In the genomic region with DNA sequence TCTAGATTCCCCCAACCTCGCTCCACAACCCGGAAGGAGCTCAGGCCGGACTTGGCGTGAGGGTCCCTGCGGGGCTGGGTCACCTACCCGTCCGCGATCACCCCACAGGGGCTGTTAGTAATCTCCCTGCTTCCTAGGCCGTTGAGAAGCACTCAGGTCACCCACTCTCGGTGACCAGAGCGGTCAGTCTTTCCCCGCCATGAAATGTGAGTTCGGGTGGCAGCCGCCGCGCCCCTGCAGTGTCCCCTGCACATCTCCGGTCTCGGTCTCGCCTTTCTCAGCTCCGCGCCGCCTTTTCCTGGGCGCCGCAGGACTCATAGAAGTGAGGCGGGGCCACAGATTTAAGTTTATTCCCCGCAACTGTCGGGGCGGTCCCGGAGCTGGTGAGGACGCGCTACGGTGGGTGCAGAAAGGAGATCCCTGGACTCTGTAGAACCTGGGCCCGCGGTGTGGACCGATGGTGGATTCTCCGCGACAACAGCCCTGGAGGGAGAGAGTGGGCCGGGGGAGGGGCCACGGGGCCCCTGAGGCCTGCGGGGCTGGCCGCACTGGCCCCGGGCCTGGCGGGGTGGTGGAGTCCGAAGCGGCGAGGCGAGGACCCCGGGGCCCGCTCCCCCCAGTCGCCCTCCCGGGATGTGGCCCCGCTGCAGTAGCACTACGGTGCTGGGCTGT, we compare ENCODE assay signal across 16 cellular contexts. TPM values are rescaled to one million over a fixed set of nuclear protein-coding genes. Genes with fewer than 3 reads are reported as not detected.
DNase-seq lines count a peak whose midpoint lies in the region; FAIRE-seq and TF ChIP-seq lines count a peak whose summit lies in the region.
"Had no signal": no experiment of that assay in that cellular context is flagged by ENCODE, and none has a peak within 500 bp of the region (broad histone marks: within the 10 kb centered on the region; RNA-seq: fewer than 3 reads in every experiment).

No MANE protein-coding gene starts in this region.

- peaks cover 94% of the 10 kb centered on the region for H3K27me3 Mint-ChIP-seq in progenitor cell of endocrine pancreas

- peaks cover 9% of the 10 kb centered on the region for H3K4me1 Mint-ChIP-seq in progenitor cell of endocrine pancreas (ENCODE audit: low read depth)

- intact Hi-C loops in vagina (cut with DNase I): no loop called here

- peak overlapping the region; percentile 63 for H3K4me3 Mint-ChIP-seq in progenitor cell of endocrine pancreas (ENCODE audit: low read depth)

- H3K27me3 ChIP-seq in WERI-Rb-1 (ENCODE audit: insufficient read depth, low read depth, severe bottlenecking) (peaks cover 60% of the 10 kb centered on the region), iPS-18a (ENCODE audit: control insufficient read depth, insufficient read depth, low read length) (peaks cover 81% of the 10 kb centered on the region), vagina (peaks cover 34% of the 10 kb centered on the region)

- no peak for TF ChIP-seq POLR2A in vagina (IDR thresholded peaks at IDR 0.05)

- DNase-seq in ELF-1 (ENCODE audit: low read depth, low spot score) (peak; percentile 45), WERI-Rb-1 (no peak), progenitor cell of endocrine pancreas (ENCODE audit: low spot score, unreplicated experiment) (no peak), HTR-8/SVneo (ENCODE audit: insufficient read length, low spot score) (no peak), vagina (ENCODE audit: extremely low spot score in 2 of 2) (no peak), NCI-H2171 treated with DMSO at 0.1 percent for 48 hours (lab: John Stamatoyannopoulos, UW) (no peak)
- no peak for DNase-seq in activated CD4-positive, CD25-positive, alpha-beta regulatory T cell (lab: John Stamatoyannopoulos, UW)
- DNase-seq: effector memory CD4-positive, alpha-beta T cell; left cardiac atrium; NCI-H446 treated with DMSO at 0.1 percent for 48 hours; stimulated activated CD8-positive, alpha-beta memory T cell treated with anti-CD3 and anti-CD28 coated beads, Interleukin-4, amount 100 ng/mL, for 48 hours had no signal

- H3K27ac Mint-ChIP-seq in progenitor cell of endocrine pancreas: no peak overlapping the region

- no peaks in the 10 kb centered on the region for H3K36me3 Mint-ChIP-seq in progenitor cell of endocrine pancreas (ENCODE audit: insufficient read depth)

- H3K27ac ChIP-seq in WERI-Rb-1 (no peak overlapping the region), iPS-18a (ENCODE audit: low read length) (no peak overlapping the region), vagina (no peak overlapping the region)
- H3K27ac ChIP-seq: neutrophil had no signal

- H3K36me3 ChIP-seq in WERI-Rb-1: no peaks in the 10 kb centered on the region
- H3K36me3 ChIP-seq in iPS-18a (ENCODE audit: control insufficient read depth, low read depth, low read length): no peaks in the 10 kb centered on the region
- H3K36me3 ChIP-seq in vagina: no peaks in the 10 kb centered on the region
- H3K36me3 ChIP-seq: neutrophil had no signal

- H3K4me3 ChIP-seq in WERI-Rb-1 (ENCODE audit: low read depth, low read length) (peak overlapping the region; percentile 35), iPS-18a (ENCODE audit: low read length) (peak overlapping the region; percentile 76), vagina (no peak overlapping the region)

- H3K9me3 ChIP-seq in WERI-Rb-1 (ENCODE audit: severe bottlenecking): no peaks in the 10 kb centered on the region
- no peaks in the 10 kb centered on the region for H3K9me3 ChIP-seq in iPS-18a (ENCODE audit: control insufficient read depth, low read depth, low read length)
- H3K9me3 ChIP-seq in vagina: no peaks in the 10 kb centered on the region

- H3K9ac ChIP-seq in iPS-18a (ENCODE audit: low read length): peak overlapping the region; percentile 18

- H3K4me1 ChIP-seq in iPS-18a (ENCODE audit: control insufficient read depth, low read depth, low read length): peaks cover 19% of the 10 kb centered on the region
- H3K4me1 ChIP-seq in vagina: peaks cover 26% of the 10 kb centered on the region

- TF ChIP-seq CTCF in WERI-Rb-1 (IDR thresholded peaks at IDR 0.05; ENCODE audit: low read depth, low read length) (no peak), progenitor cell of endocrine pancreas (IDR thresholded peaks at IDR 0.05; ENCODE audit: unreplicated experiment) (no peak), vagina (IDR thresholded peaks at IDR 0.05) (no peak)

- no peaks in the 10 kb centered on the region for H3K9me3 Mint-ChIP-seq in progenitor cell of endocrine pancreas (ENCODE audit: low read depth)

- FAIRE-seq in HTR-8/SVneo (lab: Jason Lieb, UNC): no peak
- FAIRE-seq: frontal cortex, urothelium cell line had no signal

RNA-seq across cellular contexts. Expression of gene FEZF1, which starts 4.5 kb away (rescaled TPM):
- total RNA-seq in progenitor cell of endocrine pancreas: not detected in 2 replicates
- total RNA-seq in vagina: not detected
- total RNA-seq: frontal cortex, left cardiac atrium, RPMI7951 had no signal

Comparison
In these comparisons a context has a peak if more than half of its experiments do, and no peak if none do; other contexts are left out.
1. H3K4me3 ChIP-seq: peak in WERI-Rb-1 (single experiment) and iPS-18a (single experiment); none in vagina (0 of 2).